In genomic region chr18:9434240-9434701, GRCh38 we compare ENCODE assay signal across 17 cellular contexts. TPM values are rescaled to one million over a fixed set of nuclear protein-coding genes. Genes with fewer than 3 reads are reported as not detected.
DNase-seq lines count a peak whose midpoint lies in the region; ATAC-seq and TF ChIP-seq lines count a peak whose summit lies in the region.
"Had no signal": no experiment of that assay in that cellular context is flagged by ENCODE, and none has a peak within 500 bp of the region (broad histone marks: within the 10 kb centered on the region; RNA-seq: fewer than 3 reads in every experiment).

No MANE protein-coding gene starts in this region.

- no peaks in the 10 kb centered on the region for H3K27me3 Mint-ChIP-seq in activated CD4-positive, alpha-beta memory T cell treated with anti-CD3 and anti-CD28 coated beads, Interleukin-2, amount 10 ng/mL, durations not matched to agents 7 days and 5 days
- H3K27me3 Mint-ChIP-seq in effector memory CD8-positive, alpha-beta T cell: peaks cover 11 to 26% of the 10 kb centered on the region in 2 donors
- H3K27me3 Mint-ChIP-seq: activated CD4-positive, alpha-beta T cell treated with anti-CD3 and anti-CD28 coated beads, Interleukin-2, amount 10 ng/mL, durations not matched to agents 7 days and 5 days had no signal

- H3K27me3 ChIP-seq in neuron (ENCODE audit: insufficient read depth, low read length) (no peaks in the 10 kb centered on the region), MM.1S (replicated peaks; ENCODE audit: insufficient read depth, low read length) (no peaks in the 10 kb centered on the region)

- POLR2A ChIA-PET in activated CD4-positive, alpha-beta memory T cell treated with anti-CD3 and anti-CD28 coated beads, Interleukin-2, amount 10 ng/mL, durations not matched to agents 7 days and 5 days (lab: Charles Lee): no interaction called here

- H3K4me3 Mint-ChIP-seq in activated CD4-positive, alpha-beta memory T cell treated with anti-CD3 and anti-CD28 coated beads, Interleukin-2, amount 10 ng/mL, durations not matched to agents 7 days and 5 days: no peak overlapping the region
- H3K4me3 Mint-ChIP-seq in effector memory CD8-positive, alpha-beta T cell: no peak overlapping the region
- H3K4me3 Mint-ChIP-seq: activated CD4-positive, alpha-beta T cell treated with anti-CD3 and anti-CD28 coated beads, Interleukin-2, amount 10 ng/mL, durations not matched to agents 7 days and 5 days; CD8-positive, alpha-beta T cell; T-helper 1 cell treated with Interleukin-12 subunit alpha and Interleukin-12 subunit beta and Interleukin-4 antibody, amounts not matched to agents 30 μg/mL and 1 μg/mL, for 36 hours had no signal

- H3K4me1 Mint-ChIP-seq in activated CD4-positive, alpha-beta memory T cell treated with anti-CD3 and anti-CD28 coated beads, Interleukin-2, amount 10 ng/mL, durations not matched to agents 7 days and 5 days: no peaks in the 10 kb centered on the region
- no peaks in the 10 kb centered on the region for H3K4me1 Mint-ChIP-seq in effector memory CD8-positive, alpha-beta T cell (ENCODE audit: low read depth in 2 of 2)

- no peak overlapping the region for H3K27ac Mint-ChIP-seq in activated CD4-positive, alpha-beta memory T cell treated with anti-CD3 and anti-CD28 coated beads, Interleukin-2, amount 10 ng/mL, durations not matched to agents 7 days and 5 days
- no peak overlapping the region for H3K27ac Mint-ChIP-seq in effector memory CD8-positive, alpha-beta T cell
- H3K27ac Mint-ChIP-seq: activated CD4-positive, alpha-beta T cell treated with anti-CD3 and anti-CD28 coated beads, Interleukin-2, amount 10 ng/mL, durations not matched to agents 7 days and 5 days; CD8-positive, alpha-beta T cell; T-helper 1 cell treated with Interleukin-12 subunit alpha and Interleukin-12 subunit beta and Interleukin-4 antibody, amounts not matched to agents 30 μg/mL and 1 μg/mL, for 36 hours had no signal

- no peaks in the 10 kb centered on the region for H3K36me3 Mint-ChIP-seq in activated CD4-positive, alpha-beta memory T cell treated with anti-CD3 and anti-CD28 coated beads, Interleukin-2, amount 10 ng/mL, durations not matched to agents 7 days and 5 days (ENCODE audit: low read depth)
- H3K36me3 Mint-ChIP-seq in effector memory CD8-positive, alpha-beta T cell (ENCODE audit: insufficient read depth): peaks cover 3% of the 10 kb centered on the region
- H3K36me3 Mint-ChIP-seq: CD8-positive, alpha-beta T cell had no signal

- H3K9me3 Mint-ChIP-seq in activated CD4-positive, alpha-beta memory T cell treated with anti-CD3 and anti-CD28 coated beads, Interleukin-2, amount 10 ng/mL, durations not matched to agents 7 days and 5 days: no peaks in the 10 kb centered on the region
- no peaks in the 10 kb centered on the region for H3K9me3 Mint-ChIP-seq in effector memory CD8-positive, alpha-beta T cell
- H3K9me3 Mint-ChIP-seq: activated CD4-positive, alpha-beta T cell treated with anti-CD3 and anti-CD28 coated beads, Interleukin-2, amount 10 ng/mL, durations not matched to agents 7 days and 5 days; CD8-positive, alpha-beta T cell; T-helper 1 cell treated with Interleukin-12 subunit alpha and Interleukin-12 subunit beta and Interleukin-4 antibody, amounts not matched to agents 30 μg/mL and 1 μg/mL, for 36 hours had no signal

- ATAC-seq in HG02610 (IDR thresholded peaks at IDR 0.05; ENCODE audit: unreplicated experiment): peak; percentile 64
- peak; percentile 41 for ATAC-seq in esophagus mucosa
- no peak for ATAC-seq in HG03159 (IDR thresholded peaks at IDR 0.05; ENCODE audit: unreplicated experiment)
- no peak for ATAC-seq in effector memory CD8-positive, alpha-beta T cell (replicated peaks)
- ATAC-seq: CD8-positive, alpha-beta T cell had no signal

- CTCF ChIA-PET in activated CD4-positive, alpha-beta memory T cell treated with anti-CD3 and anti-CD28 coated beads, Interleukin-2, amount 10 ng/mL, durations not matched to agents 7 days and 5 days (lab: Charles Lee): no interaction called here

- DNase-seq in ELF-1 (ENCODE audit: low read depth, low spot score) (peak; percentile 77), MM.1S (no peak)
- no peak for DNase-seq in activated CD4-positive, alpha-beta memory T cell treated with anti-CD3 and anti-CD28 coated beads, Interleukin-2, amount 10 ng/mL, durations not matched to agents 7 days and 5 days
- no peak for DNase-seq in effector memory CD8-positive, alpha-beta T cell
- DNase-seq: activated CD4-positive, alpha-beta T cell treated with anti-CD3 and anti-CD28 coated beads, Interleukin-2, amount 10 ng/mL, durations not matched to agents 7 days and 5 days; activated naive CD4-positive, alpha-beta T cell; CD8-positive, alpha-beta T cell; NCI-H2081 treated with DMSO at 0.1 percent for 48 hours; stimulated activated CD4-positive, alpha-beta T cell treated with anti-CD3 and anti-CD28 coated beads, Interleukin-2, amount 100 ng/mL, for 24 hours; stimulated activated naive CD4-positive, alpha-beta T cell treated with Interleukin-2 at 50 U/mL for 16 hours had no signal

- H3K9me3 ChIP-seq in neuron (ENCODE audit: low read length) (peaks cover 2% of the 10 kb centered on the region), MM.1S (replicated peaks; ENCODE audit: insufficient read depth, low read length) (no peaks in the 10 kb centered on the region)

- H3K79me2 ChIP-seq in MM.1S (ENCODE audit: low read length): no peaks in the 10 kb centered on the region

- H3K4me1 ChIP-seq in neuron (ENCODE audit: insufficient read depth, low read length) (peaks cover 31% of the 10 kb centered on the region), MM.1S (ENCODE audit: low read length) (no peaks in the 10 kb centered on the region)

- H3F3A ChIP-seq in MM.1S (ENCODE audit: insufficient read depth, low read length): no peaks in the 10 kb centered on the region

- no peaks in the 10 kb centered on the region for H3K9me2 ChIP-seq in MM.1S (replicated peaks; ENCODE audit: insufficient read depth, low read length)

- TF ChIP-seq CTCF in MM.1S (IDR thresholded peaks at IDR 0.05; ENCODE audit: low read length): no peak

- no peak overlapping the region for H3K4me2 ChIP-seq in MM.1S (ENCODE audit: low read depth, low read length)
- H3K4me2 ChIP-seq: KMS-11 had no signal

- no peak overlapping the region for H3K27ac ChIP-seq in MM.1S (ENCODE audit: low read length)
- H3K27ac ChIP-seq: coronary artery, KMS-11 had no signal

- H3K36me3 ChIP-seq in neuron (ENCODE audit: insufficient read depth, low read length) (no peaks in the 10 kb centered on the region), MM.1S (replicated peaks; ENCODE audit: insufficient read depth, low read length) (no peaks in the 10 kb centered on the region)

- no peaks in the 10 kb centered on the region for H4K20me1 ChIP-seq in MM.1S (ENCODE audit: insufficient read depth, low read length)

- H3K4me3 ChIP-seq in neuron (ENCODE audit: low read length) (peak overlapping the region; percentile 49), MM.1S (ENCODE audit: low read length) (no peak overlapping the region)
- H3K4me3 ChIP-seq: coronary artery had no signal

- H2AFZ ChIP-seq in neuron (ENCODE audit: low read depth, low read length) (peak overlapping the region; percentile 64), MM.1S (ENCODE audit: low read length) (no peak overlapping the region)

- H3K9ac ChIP-seq in MM.1S (ENCODE audit: low read length): no peak overlapping the region
- H3K9ac ChIP-seq: KMS-11 had no signal

RNA-seq across cellular contexts. Expression of gene RALBP1, which starts 41.0 kb away (rescaled TPM):
- 93.7 TPM for total RNA-seq in esophagus mucosa
- 10 to 100 TPM; 56.4 to 56.7 TPM for total RNA-seq in activated CD4-positive, alpha-beta memory T cell treated with anti-CD3 and anti-CD28 coated beads, Interleukin-2, amount 10 ng/mL, durations not matched to agents 7 days and 5 days

Comparison
In these comparisons a context has a peak if more than half of its experiments do, and no peak if none do; other contexts are left out.
1. ATAC-seq: peak in HG02610 (single experiment) and esophagus mucosa (single experiment); none in HG03159 (single experiment) and effector memory CD8-positive, alpha-beta T cell (single experiment).